In the genomic region with DNA sequence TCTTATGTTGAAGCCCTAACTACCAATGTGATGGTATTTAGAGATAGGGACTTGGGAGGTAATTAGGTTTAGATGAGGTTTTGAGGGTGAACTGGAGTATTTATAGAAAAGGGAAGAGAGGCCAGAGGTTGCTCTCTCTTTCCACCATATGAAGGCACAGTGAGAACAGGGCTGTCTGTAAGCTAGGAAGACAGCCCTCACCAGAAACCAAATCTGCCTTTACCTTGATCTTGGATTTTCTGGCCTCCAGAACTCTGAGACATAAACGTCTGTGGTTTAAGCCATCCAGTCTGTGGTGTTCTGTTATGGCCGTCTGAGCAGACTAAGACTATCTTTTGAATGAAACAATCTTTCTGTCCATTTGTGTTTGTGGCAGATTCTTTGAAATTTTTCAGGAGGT, we compare ENCODE assay signal across 17 cellular contexts.
"Had no signal": no experiment of that assay in that cellular context is flagged by ENCODE, and none has a peak within 500 bp of the region (broad histone marks: within the 10 kb centered on the region; RNA-seq: fewer than 3 reads in every experiment).

No MANE protein-coding gene starts in this region.

- H3K36me3 ChIP-seq: ascending aorta, breast epithelium, sigmoid colon, spleen, thoracic aorta had no signal

- H3K4me2 ChIP-seq: SK-N-SH had no signal

- H3K9me3 ChIP-seq: ascending aorta, breast epithelium, sigmoid colon, SK-N-SH, thoracic aorta had no signal

- H3K4me3 ChIP-seq: ascending aorta, breast epithelium, sigmoid colon, spleen, thoracic aorta had no signal

- H3K9ac ChIP-seq: SK-N-SH had no signal

- DNase-seq: activated CD4-positive, alpha-beta memory T cell treated with anti-CD3 and anti-CD28 coated beads, Interleukin-2, amount 10 ng/mL, durations not matched to agents 7 days and 5 days; activated CD4-positive, alpha-beta T cell treated with anti-CD3 and anti-CD28 coated beads for 48 hours; activated gamma-delta T cell; activated T-cell treated with anti-CD3 and anti-CD28 coated beads for 4 hours; effector memory CD4-positive, alpha-beta T cell; foreskin keratinocyte; hippocampal formation; left cardiac atrium; sigmoid colon; SK-N-SH; spleen; stimulated activated CD4-positive, alpha-beta T cell treated with anti-CD3 and anti-CD28 coated beads, Interleukin-4, amount 100 ng/mL, for 1 hour; stimulated activated naive CD4-positive, alpha-beta T cell treated with Interleukin-2 at 50 U/mL for 16 hours; T-cell had no signal

- H3K27ac ChIP-seq: ascending aorta, breast epithelium, foreskin keratinocyte, sigmoid colon, spleen, thoracic aorta had no signal

- H3K4me1 ChIP-seq: ascending aorta, breast epithelium, foreskin keratinocyte, sigmoid colon, spleen had no signal

- H3K27me3 ChIP-seq: ascending aorta, breast epithelium, foreskin keratinocyte, sigmoid colon, spleen had no signal

- ATAC-seq: foreskin keratinocyte, left cardiac atrium, T-cell had no signal
